In the genomic region with DNA sequence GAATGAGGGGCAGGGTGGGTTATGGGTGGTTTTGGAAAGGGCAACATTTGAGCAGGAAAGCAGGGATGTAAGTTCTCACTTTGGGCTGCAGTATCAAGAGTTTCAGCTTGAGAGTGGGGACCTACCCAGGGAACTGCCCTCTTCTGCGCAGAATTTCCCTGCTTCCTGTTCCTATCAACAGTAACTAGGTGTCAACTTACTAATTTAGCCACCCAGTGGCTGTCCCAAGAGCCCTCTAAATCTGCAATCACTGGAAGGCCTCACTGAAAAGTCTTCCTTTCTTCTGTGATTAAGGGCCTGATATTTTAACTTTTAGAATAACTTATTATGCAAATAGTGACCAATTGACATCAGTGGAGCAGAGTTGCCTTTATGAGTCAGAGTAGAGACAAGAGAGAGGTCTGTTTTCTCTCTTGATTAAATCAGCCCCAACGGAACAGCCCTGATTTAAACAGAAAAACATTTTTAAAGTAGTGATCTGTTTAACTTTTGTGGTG, we compare ENCODE assay signal across 8 cellular contexts.
DNase-seq lines count a peak whose midpoint lies in the region; ATAC-seq and TF ChIP-seq lines count a peak whose summit lies in the region.

No MANE protein-coding gene starts in this region.

- H3K4me1 ChIP-seq in suprapubic skin: peaks cover 32% of the 10 kb centered on the region

- no peak for TF ChIP-seq EP300 in suprapubic skin (IDR thresholded peaks at IDR 0.05)

- no peak for TF ChIP-seq POLR2A in suprapubic skin (IDR thresholded peaks at IDR 0.05)

- peak overlapping the region; percentile 30 for H3K27ac ChIP-seq in suprapubic skin

- TF ChIP-seq CTCF in choroid plexus epithelial cell (conservative IDR thresholded peaks at IDR 0.05; ENCODE audit: low read depth, low read length) (peak; percentile 2), suprapubic skin (IDR thresholded peaks at IDR 0.05) (peak in 1 of 2 donors; percentile 3)

- H3K4me3 ChIP-seq in choroid plexus epithelial cell (ENCODE audit: low read depth, low read length): no peak overlapping the region
- H3K4me3 ChIP-seq in suprapubic skin: no peak overlapping the region

- H3K36me3 ChIP-seq in suprapubic skin: no peaks in the 10 kb centered on the region

- H3K9me3 ChIP-seq in suprapubic skin: no peaks in the 10 kb centered on the region

- no peaks in the 10 kb centered on the region for H3K27me3 ChIP-seq in suprapubic skin

- ATAC-seq in GM18498 (IDR thresholded peaks at IDR 0.05; ENCODE audit: unreplicated experiment): peak; percentile 68
- ATAC-seq in GM21786 (IDR thresholded peaks at IDR 0.05; ENCODE audit: unreplicated experiment): peak; percentile 87

- DNase-seq in LHCN-M2 (ENCODE audit: low read depth): peak; percentile 34
- DNase-seq in choroid plexus epithelial cell (ENCODE audit: low read depth): peak; percentile 80
- no peak for DNase-seq in suprapubic skin (ENCODE audit: low spot score in 2 of 2)
- DNase-seq in NCI-H1417 treated with DMSO at 0.1 percent for 48 hours (lab: John Stamatoyannopoulos, UW): no peak
- no peak for DNase-seq in activated gamma-delta T cell treated with Interleukin-2 at 50 U/mL for 16 hours
- no peak for DNase-seq in NCI-H510A treated with DMSO at 0.1 percent for 48 hours (lab: John Stamatoyannopoulos, UW)

- WGBS in suprapubic skin: 60% methylated on average over 2 of the region's 2 CpGs

Comparison
In these comparisons a context has a peak if more than half of its experiments do, and no peak if none do; other contexts are left out.
1. DNase-seq: peak in LHCN-M2 (single experiment) and choroid plexus epithelial cell (single experiment); none in suprapubic skin (0 of 2), NCI-H1417 treated with DMSO at 0.1 percent for 48 hours (single experiment), activated gamma-delta T cell treated with Interleukin-2 at 50 U/mL for 16 hours (single experiment) and NCI-H510A treated with DMSO at 0.1 percent for 48 hours (single experiment).